8 cellular contexts compared by ENCODE assay signal in the genomic region with DNA sequence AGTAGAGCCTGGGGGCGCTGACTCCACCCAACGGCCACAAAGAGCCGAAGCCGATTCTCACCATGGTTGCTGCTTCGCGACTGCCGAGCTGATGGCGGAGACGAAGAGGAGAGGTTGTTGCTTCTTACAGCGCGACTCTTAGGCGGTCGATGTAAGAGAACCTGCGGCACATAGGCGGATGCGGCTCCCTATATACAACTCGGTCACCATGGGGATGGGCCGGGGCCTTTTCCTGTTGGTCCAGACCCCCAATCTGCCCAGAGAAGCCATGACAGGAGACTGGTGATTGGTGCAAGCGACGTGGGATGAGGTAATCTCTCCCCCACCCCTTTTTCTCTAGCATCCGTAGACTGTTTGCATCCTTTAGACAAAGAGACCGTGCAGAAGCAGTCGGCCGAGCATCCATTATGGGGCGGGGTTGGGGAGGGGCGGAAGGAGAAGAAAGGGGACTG. TPM values are rescaled to one million over a fixed set of nuclear protein-coding genes. Genes with fewer than 3 reads are reported as not detected.
A peak's percentile ranks its signal among the peaks of the same experiment; 100 is the strongest.
DNase-seq lines count a peak whose midpoint lies in the region; ATAC-seq and TF ChIP-seq lines count a peak whose summit lies in the region.

Gene TUBA1A, minus strand, starts transcription at position 165 of the 452 bp plus-strand sequence. Its CDS starts 101 bp downstream, at position 64.

- H3K36me3 ChIP-seq in SU-DHL-6 (ENCODE audit: low read length) (peaks cover 3% of the 10 kb centered on the region; the same call in 1 of the 2 replicates), parathyroid adenoma (ENCODE audit: control insufficient read depth, insufficient read depth, low read length) (no peaks in the 10 kb centered on the region), transverse colon (peaks cover 0 to 7% (median 0%) of the 10 kb centered on the region in 4 donors)

- peak within 1 kb of the TSS; percentile 91 for H3K4me3 Mint-ChIP-seq in activated naive CD8-positive, alpha-beta T cell treated with anti-CD3 and anti-CD28 coated beads, Interleukin-2, amount 50 U/mL, for 24 hours

- peaks cover 18% of the 10 kb centered on the region for H3F3A ChIP-seq in SU-DHL-6 (ENCODE audit: insufficient read depth)

- H4K20me1 ChIP-seq in SU-DHL-6 (ENCODE audit: low read depth, low read length): 0 out of 2 replicates have a peak, but pooled peaks cover 5% of the 10 kb centered on the region

- H3K4me3 ChIP-seq in SU-DHL-6 (ENCODE audit: insufficient read depth, low read length, poor library complexity, severe bottlenecking) (peak within 1 kb of the TSS; percentile 73), parathyroid adenoma (ENCODE audit: low read depth, low read length) (peak within 1 kb of the TSS; percentile 93), transverse colon (peak within 1 kb of the TSS; percentile 73 to 86 (median 81))

- H3K27ac ChIP-seq in SU-DHL-6 (ENCODE audit: low read depth, low read length) (peak within 1 kb of the TSS; percentile 84), parathyroid adenoma (peak within 1 kb of the TSS; percentile 98), transverse colon (peak within 1 kb of the TSS; percentile 97 to 98 (median 98))

- H3K4me1 Mint-ChIP-seq in activated naive CD8-positive, alpha-beta T cell treated with anti-CD3 and anti-CD28 coated beads, Interleukin-2, amount 50 U/mL, for 24 hours: peaks cover 19% of the 10 kb centered on the region

- peak within 1 kb of the TSS; percentile 87 for H3K4me2 ChIP-seq in SU-DHL-6 (ENCODE audit: low read depth, low read length, poor library complexity, severe bottlenecking)
- H3K4me2 ChIP-seq in parathyroid adenoma (ENCODE audit: low read length): peak within 1 kb of the TSS; percentile 85

- H3K27me3 ChIP-seq in SU-DHL-6 (ENCODE audit: low read length) (no peaks in the 10 kb centered on the region), parathyroid adenoma (ENCODE audit: control insufficient read depth, insufficient read depth, low read length) (no peaks in the 10 kb centered on the region), transverse colon (peaks cover 5% of the 10 kb centered on the region)

- H3K27ac Mint-ChIP-seq in activated naive CD8-positive, alpha-beta T cell treated with anti-CD3 and anti-CD28 coated beads, Interleukin-2, amount 50 U/mL, for 24 hours: peak within 1 kb of the TSS; percentile 93

- H3K9ac ChIP-seq in SU-DHL-6 (ENCODE audit: low read length): peak within 1 kb of the TSS; percentile 76
- peak within 1 kb of the TSS; percentile 98 for H3K9ac ChIP-seq in parathyroid adenoma

- H3K4me1 ChIP-seq in parathyroid adenoma (no peaks in the 10 kb centered on the region), transverse colon (peaks cover 3 to 28% (median 8%) of the 10 kb centered on the region in 4 donors)

- no peaks in the 10 kb centered on the region for H3K9me3 Mint-ChIP-seq in activated naive CD8-positive, alpha-beta T cell treated with anti-CD3 and anti-CD28 coated beads, Interleukin-2, amount 50 U/mL, for 24 hours

- intact Hi-C loops in Right ventricle myocardium superior (cut with DNase I) (loop anchor here (2.0 kb wide), 2 partner anchors 46 to 58 kb away; partner anchors contain the start of gene TUBA1B), transverse colon (cut with DNase I; ENCODE audit: low total_unique reads) (loop anchor here (5.0 kb wide), 1 partner anchor 57 kb away; the partner anchor contains the start of gene TUBA1B)

- TF ChIP-seq CTCF in GM10266 (IDR thresholded peaks at IDR 0.05; ENCODE audit: control insufficient read depth, insufficient read depth, low read depth, missing control alignments): no peak
- no peak for TF ChIP-seq CTCF in SU-DHL-6 (IDR thresholded peaks at IDR 0.05; ENCODE audit: insufficient read depth, low read length, poor library complexity, severe bottlenecking)
- no peak for TF ChIP-seq CTCF in parathyroid adenoma (IDR thresholded peaks at IDR 0.05)
- TF ChIP-seq CTCF in transverse colon (IDR thresholded peaks at IDR 0.05): no peak

- peak; percentile 94 for TF ChIP-seq POLR2A in transverse colon (IDR thresholded peaks at IDR 0.05)

- H3K36me3 Mint-ChIP-seq in activated naive CD8-positive, alpha-beta T cell treated with anti-CD3 and anti-CD28 coated beads, Interleukin-2, amount 50 U/mL, for 24 hours (ENCODE audit: low read depth): peaks cover 13% of the 10 kb centered on the region

- ATAC-seq in HG02623 (IDR thresholded peaks at IDR 0.05; ENCODE audit: unreplicated experiment) (peak; percentile 88), Right ventricle myocardium superior (ENCODE audit: poor library complexity) (peak; percentile 86)
- peak; percentile 97 for ATAC-seq in activated naive CD8-positive, alpha-beta T cell treated with anti-CD3 and anti-CD28 coated beads, Interleukin-2, amount 50 U/mL, for 24 hours

- peak within 1 kb of the TSS; percentile 95 for H2AFZ ChIP-seq in SU-DHL-6 (ENCODE audit: low read depth, low read length, severe bottlenecking)
- H2AFZ ChIP-seq in parathyroid adenoma: peak within 1 kb of the TSS; percentile 98

- H3K9me3 ChIP-seq in SU-DHL-6 (ENCODE audit: insufficient read depth, low read length) (no peaks in the 10 kb centered on the region), parathyroid adenoma (ENCODE audit: control insufficient read depth, low read length) (no peaks in the 10 kb centered on the region), transverse colon (no peaks in the 10 kb centered on the region)

- H3K27me3 Mint-ChIP-seq in activated naive CD8-positive, alpha-beta T cell treated with anti-CD3 and anti-CD28 coated beads, Interleukin-2, amount 50 U/mL, for 24 hours: no peaks in the 10 kb centered on the region

- DNase-seq in GM10266 (ENCODE audit: extremely low spot score) (peak; percentile 94), NCI-H1105 (lab: John Stamatoyannopoulos, UW) (peak; percentile 95), Right ventricle myocardium superior (peak; percentile 96), transverse colon (peak; percentile 89)
- peak; percentile 88 for DNase-seq in activated naive CD8-positive, alpha-beta T cell treated with anti-CD3 and anti-CD28 coated beads, Interleukin-2, amount 50 U/mL, for 24 hours

- in situ Hi-C loops in transverse colon (cut with MboI; ENCODE audit: low pct_ligation_motif_present in 1 of 4, low pct_unique_long_range_greater_than_20kb in 1 of 4, low sequenced_read_pairs in 3 of 4): no loop called here

- 0% methylated on average over 26 of the region's 26 CpGs; no CpG with 5 or more reads in 1 of the 2 donors for WGBS in transverse colon (ENCODE audit: low coverage in 1 of 2), 2 donors

- no peak for TF ChIP-seq EP300 in transverse colon (IDR thresholded peaks at IDR 0.05; ENCODE audit: low read depth)

- H3K79me2 ChIP-seq in SU-DHL-6 (ENCODE audit: insufficient read depth, low read length) (0 out of 2 replicates have a peak, but pooled peaks cover 6% of the 10 kb centered on the region), parathyroid adenoma (peaks cover 3% of the 10 kb centered on the region)

- H3K9me2 ChIP-seq in SU-DHL-6 (replicated peaks; ENCODE audit: insufficient read depth, low read length): no peaks in the 10 kb centered on the region

RNA-seq across cellular contexts. Expression of gene TUBA1A, which starts in this region (rescaled TPM):
- total RNA-seq in Right ventricle myocardium superior (88.1 TPM), transverse colon (100 to 1,000 TPM in 2 of 4 donors, 10 to 100 TPM in 2; 77.1 to 201 (median 92.6) TPM)

Comparison
In these comparisons a context has a peak if more than half of its experiments do, and no peak if none do; other contexts are left out.
1. Peak in every context shown above with its lines: DNase-seq, ATAC-seq, H3K4me3 ChIP-seq and H3K27ac ChIP-seq.